16 cellular contexts compared by ENCODE assay signal in the genomic region with DNA sequence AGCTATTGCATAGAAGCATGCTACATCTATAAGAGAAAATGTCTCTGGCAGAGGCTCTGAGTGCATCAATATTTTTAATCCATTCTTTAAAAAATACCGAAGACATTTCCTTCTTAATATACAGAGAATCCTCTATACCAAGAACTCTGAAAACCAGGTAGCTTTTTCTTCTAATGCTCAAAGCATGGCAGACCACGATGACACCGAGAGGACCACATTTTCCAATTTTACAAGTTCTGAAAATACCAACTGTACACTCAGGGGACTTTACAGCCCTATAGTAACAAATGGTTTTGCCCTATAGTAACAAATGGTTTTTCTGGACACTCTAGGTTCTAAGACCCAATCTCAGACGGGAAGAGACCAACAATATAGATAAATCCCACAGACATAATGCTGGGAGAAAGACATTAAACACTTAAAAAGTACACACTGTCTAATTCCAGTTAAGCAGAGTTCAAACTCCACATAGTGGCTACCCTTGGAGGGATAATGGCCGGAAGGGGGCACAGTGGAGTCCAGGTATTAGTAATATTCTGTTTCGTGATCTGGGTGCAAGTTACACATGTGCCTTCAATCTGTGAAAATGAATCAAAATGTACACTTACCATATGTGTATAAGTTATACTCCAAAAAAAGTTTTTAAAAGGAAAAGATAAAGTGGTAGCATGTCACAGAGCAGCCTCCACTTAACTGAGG. TPM values are rescaled to one million over a fixed set of nuclear protein-coding genes. Genes with fewer than 3 reads are reported as not detected.
DNase-seq lines count a peak whose midpoint lies in the region; ATAC-seq and TF ChIP-seq lines count a peak whose summit lies in the region.
"Had no signal": no experiment of that assay in that cellular context is flagged by ENCODE, and none has a peak within 500 bp of the region (broad histone marks: within the 10 kb centered on the region; RNA-seq: fewer than 3 reads in every experiment).

No MANE protein-coding gene starts in this region.

- no peak overlapping the region for H3K9ac ChIP-seq in SU-DHL-6 (ENCODE audit: low read length)

- TF ChIP-seq CTCF in GM12865 (IDR thresholded peaks at IDR 0.05; ENCODE audit: insufficient read depth, low read depth, low read length, missing control alignments) = peak; percentile 34
- TF ChIP-seq CTCF in SU-DHL-6 (IDR thresholded peaks at IDR 0.05; ENCODE audit: insufficient read depth, low read length, poor library complexity, severe bottlenecking) = no peak
- TF ChIP-seq CTCF in nephron progenitor cell (IDR thresholded peaks at IDR 0.05) = no peak

- no peaks in the 10 kb centered on the region for H3K9me3 ChIP-seq in CD4-positive, CD25-positive, alpha-beta regulatory T cell (ENCODE audit: control insufficient read depth in 2 of 2, low read length in 2 of 2)
- H3K9me3 ChIP-seq in SU-DHL-6 (ENCODE audit: insufficient read depth, low read length) = no peaks in the 10 kb centered on the region
- H3K9me3 ChIP-seq: mucosa of descending colon, tibial artery had no signal

- no peaks in the 10 kb centered on the region for H3K9me3 Mint-ChIP-seq in CD4-positive, CD25-positive, alpha-beta regulatory T cell
- H3K9me3 Mint-ChIP-seq in immature natural killer cell = no peaks in the 10 kb centered on the region
- no peaks in the 10 kb centered on the region for H3K9me3 Mint-ChIP-seq in nephron progenitor cell

- H2AFZ ChIP-seq in SU-DHL-6 (ENCODE audit: low read depth, low read length, severe bottlenecking) = no peak overlapping the region

- H4K20me1 ChIP-seq in SU-DHL-6 (ENCODE audit: low read depth, low read length) = peaks cover 29% of the 10 kb centered on the region

- H3K79me2 ChIP-seq in SU-DHL-6 (ENCODE audit: insufficient read depth, low read length) = peaks cover 93% of the 10 kb centered on the region

- H3K4me3 Mint-ChIP-seq in CD4-positive, CD25-positive, alpha-beta regulatory T cell = peak overlapping the region in 3 of 4 donors; percentile 5 to 47 (median 11)
- H3K4me3 Mint-ChIP-seq in immature natural killer cell (peak overlapping the region in 4 of 5 donors; percentile 54 to 68 (median 56)), nephron progenitor cell (no peak overlapping the region)

- H3K4me1 ChIP-seq in CD4-positive, CD25-positive, alpha-beta regulatory T cell (ENCODE audit: control insufficient read depth, insufficient read depth, low read length, poor library complexity, severe bottlenecking) = peaks cover 29% of the 10 kb centered on the region

- H3K36me3 Mint-ChIP-seq in CD4-positive, CD25-positive, alpha-beta regulatory T cell = no peaks in the 10 kb centered on the region
- H3K36me3 Mint-ChIP-seq in immature natural killer cell (no peaks in the 10 kb centered on the region), nephron progenitor cell (ENCODE audit: low read depth) (peaks cover 27% of the 10 kb centered on the region)

- H3K4me3 ChIP-seq in CD4-positive, CD25-positive, alpha-beta regulatory T cell (ENCODE audit: low read depth, low read length) = peak overlapping the region; percentile 42
- H3K4me3 ChIP-seq in GM12865 (ENCODE audit: low read depth, low read length) (no peak overlapping the region; the same call in 1 of the 2 replicates), SU-DHL-6 (ENCODE audit: insufficient read depth, low read length, poor library complexity, severe bottlenecking) (no peak overlapping the region)
- H3K4me3 ChIP-seq: mucosa of descending colon, tibial artery had no signal

- no peaks in the 10 kb centered on the region for H3K27me3 ChIP-seq in CD4-positive, CD25-positive, alpha-beta regulatory T cell (ENCODE audit: control insufficient read depth, insufficient read depth, low read length)
- H3K27me3 ChIP-seq in SU-DHL-6 (ENCODE audit: low read length) = no peaks in the 10 kb centered on the region
- H3K27me3 ChIP-seq: tibial artery had no signal

- ATAC-seq in CD4-positive, CD25-positive, alpha-beta regulatory T cell (ENCODE audit: low read depth in 2 of 2) = no peak
- ATAC-seq: Panc1 had no signal

- no peaks in the 10 kb centered on the region for H3K9me2 ChIP-seq in SU-DHL-6 (replicated peaks; ENCODE audit: insufficient read depth, low read length)

- peak overlapping the region; percentile 14 for H3K4me2 ChIP-seq in SU-DHL-6 (ENCODE audit: low read depth, low read length, poor library complexity, severe bottlenecking)

- H3K27ac ChIP-seq in CD4-positive, CD25-positive, alpha-beta regulatory T cell (ENCODE audit: insufficient read depth, low read length, poor library complexity, severe bottlenecking) = no peak overlapping the region
- no peak overlapping the region for H3K27ac ChIP-seq in SU-DHL-6 (ENCODE audit: low read depth, low read length)

- H3K4me1 Mint-ChIP-seq in CD4-positive, CD25-positive, alpha-beta regulatory T cell = peaks cover 30 to 82% (median 59%) of the 10 kb centered on the region in 4 donors
- H3K4me1 Mint-ChIP-seq in immature natural killer cell (peaks cover 69 to 77% of the 10 kb centered on the region in 2 donors), nephron progenitor cell (peaks cover 11% of the 10 kb centered on the region)

- no peaks in the 10 kb centered on the region for H3K36me3 ChIP-seq in CD4-positive, CD25-positive, alpha-beta regulatory T cell (ENCODE audit: control insufficient read depth, insufficient read depth, low read length)
- H3K36me3 ChIP-seq in SU-DHL-6 (ENCODE audit: low read length) = no peaks in the 10 kb centered on the region
- H3K36me3 ChIP-seq: tibial artery had no signal

- H3K27me3 Mint-ChIP-seq in CD4-positive, CD25-positive, alpha-beta regulatory T cell = no peaks in the 10 kb centered on the region
- peaks cover 0 to 3% (median 0%) of the 10 kb centered on the region in 3 donors for H3K27me3 Mint-ChIP-seq in immature natural killer cell (ENCODE audit: low read depth in 3 of 3)
- H3K27me3 Mint-ChIP-seq in nephron progenitor cell (ENCODE audit: low read depth, poor library complexity) = no peaks in the 10 kb centered on the region

- H3K27ac Mint-ChIP-seq in CD4-positive, CD25-positive, alpha-beta regulatory T cell = peak overlapping the region in 2 of 3 donors; percentile 52 to 79
- H3K27ac Mint-ChIP-seq in immature natural killer cell = peak overlapping the region in 3 of 6 donors; percentile 30 to 47 (median 45)
- no peak overlapping the region for H3K27ac Mint-ChIP-seq in nephron progenitor cell

- DNase-seq in CD4-positive, CD25-positive, alpha-beta regulatory T cell = no peak
- DNase-seq in GM12865 (ENCODE audit: low read depth) (peak; percentile 38), immature natural killer cell (no peak), NCI-H128 (lab: John Stamatoyannopoulos, UW; ENCODE audit: unreplicated experiment) (no peak), hippocampal formation (lab: John Stamatoyannopoulos, UW) (no peak), nephron progenitor cell (no peak), RPMI8226 (no peak)
- DNase-seq: caudate nucleus, DMS153, mucosa of descending colon, NCI-H1436 treated with DMSO at 0.1 percent for 48 hours, NCI-H510A, posterior cingulate gyrus, tibial artery had no signal

- H3F3A ChIP-seq in SU-DHL-6 (ENCODE audit: insufficient read depth) = peaks cover 10% of the 10 kb centered on the region; the same call in 1 of the 2 replicates

RNA-seq across cellular contexts. Expression of gene CCDC6, which starts 26.2 kb away (rescaled TPM):
- 24.8 TPM for total RNA-seq in CD4-positive, CD25-positive, alpha-beta regulatory T cell
- polyA plus RNA-seq in CD4-positive, CD25-positive, alpha-beta regulatory T cell = 1 to 10 TPM; 4.4 to 5.1 (median 4.8) TPM
- polyA plus RNA-seq in immature natural killer cell = 1 to 10 TPM; 1.6 to 3.5 (median 1.8) TPM
